In the genomic region with DNA sequence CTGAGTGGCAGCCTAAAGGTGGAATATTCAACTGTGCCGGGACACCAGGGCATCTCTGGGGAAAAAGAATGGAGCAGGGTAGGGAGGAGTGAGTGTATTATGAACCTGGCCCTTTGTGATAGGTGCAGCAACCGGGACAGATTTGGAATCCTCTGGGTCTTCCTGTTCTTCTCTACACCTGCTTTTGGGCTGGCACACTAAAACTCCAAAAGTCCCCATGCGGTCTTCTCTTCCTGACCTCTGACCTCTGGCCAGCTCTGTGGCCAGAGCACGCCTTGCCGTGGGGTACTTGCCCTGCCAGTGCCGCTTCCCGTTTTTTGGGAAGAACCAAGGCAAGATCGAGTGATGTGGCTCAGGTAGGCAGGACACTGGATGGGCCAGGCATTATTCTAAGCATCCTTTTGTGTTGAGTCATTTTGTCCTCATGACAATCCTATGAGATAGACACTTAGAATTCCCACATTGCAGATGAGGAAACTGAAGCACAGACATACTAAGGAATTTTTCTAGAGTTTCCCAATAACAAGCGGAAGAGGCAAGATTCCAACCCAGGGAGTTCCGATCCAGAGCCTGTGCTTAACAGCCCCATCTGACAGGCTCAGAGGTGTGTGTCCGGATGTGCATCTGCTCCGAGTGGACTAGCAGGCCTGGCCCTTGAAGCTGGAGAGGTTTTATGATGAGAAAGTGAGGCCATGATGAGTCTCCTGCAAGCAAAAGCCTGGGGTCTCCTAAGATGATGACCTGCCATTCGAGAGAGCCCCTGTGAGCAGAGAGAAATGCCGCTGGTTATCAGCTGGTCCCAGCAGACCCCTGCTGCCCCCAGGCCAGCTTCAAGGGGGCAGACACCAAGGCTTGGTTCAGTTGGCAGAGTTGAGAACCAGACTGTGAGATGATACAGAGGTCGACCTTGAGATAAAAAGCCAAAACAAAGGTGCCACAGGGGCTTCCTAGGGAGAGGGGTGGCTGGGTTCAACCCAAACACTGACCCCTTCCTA, we compare ENCODE assay signal across 16 cellular contexts.
"Had no signal": no experiment of that assay in that cellular context is flagged by ENCODE, and none has a peak within 500 bp of the region (broad histone marks: within the 10 kb centered on the region; RNA-seq: fewer than 3 reads in every experiment).

No MANE protein-coding gene starts in this region.

- DNase-seq: activated CD4-positive, alpha-beta T cell treated with anti-CD3 and anti-CD28 coated beads, Interleukin-2, amount 10 ng/mL, durations not matched to agents 7 days and 5 days; activated naive CD4-positive, alpha-beta T cell treated with anti-CD3 and anti-CD28 coated beads for 36 hours; activated naive CD8-positive, alpha-beta T cell treated with anti-CD3 and anti-CD28 coated beads, Interleukin-2, amount 50 U/mL, for 24 hours; aorta; dermis blood vessel endothelial cell; erythroblast; kidney; left ventricle myocardium superior; mesenchymal stem cell; nucleus accumbens; stimulated activated CD4-positive, alpha-beta T cell treated with anti-CD3 and anti-CD28 coated beads, Interleukin-2, amount 100 ng/mL, for 48 hours; stimulated activated naive B cell treated with anti-CD40 and anti-IgM and Interleukin-4, amounts not matched to agents 10 μg/mL and 1 μg/mL and 100 μg/mL, for 72 hours; thyroid gland had no signal

- FAIRE-seq: kidney had no signal

- H3K4me3 ChIP-seq: breast epithelium, hepatocyte, thyroid gland had no signal

- ATAC-seq: activated naive CD8-positive, alpha-beta T cell treated with anti-CD3 and anti-CD28 coated beads, Interleukin-2, amount 50 U/mL, for 24 hours; left ventricle myocardium superior; natural killer cell treated with Interleukin-12 subunit alpha and Interleukin-12 subunit beta and Interleukin-15 and Interleukin-18, amount 100 ng/mL, for 72 hours; stimulated activated naive B cell treated with anti-CD40 and anti-IgM and Interleukin-4, amounts not matched to agents 10 μg/mL and 1 μg/mL and 100 μg/mL, for 72 hours had no signal
